In genomic region chrX:109475174-109475891, GRCh38 we compare ENCODE assay signal across 9 cellular contexts. TPM values are rescaled to one million over a fixed set of nuclear protein-coding genes. Genes with fewer than 3 reads are reported as not detected.
A peak's percentile ranks its signal among the peaks of the same experiment; 100 is the strongest.
DNase-seq lines count a peak whose midpoint lies in the region; ATAC-seq and TF ChIP-seq lines count a peak whose summit lies in the region.
"Had no signal": no experiment of that assay in that cellular context is flagged by ENCODE, and none has a peak within 500 bp of the region (broad histone marks: within the 10 kb centered on the region; RNA-seq: fewer than 3 reads in every experiment).

No MANE protein-coding gene starts in this region.

- ATAC-seq in GM19324 (IDR thresholded peaks at IDR 0.05; ENCODE audit: low FRiP score, unreplicated experiment), result no peak
- ATAC-seq: stimulated activated naive CD8-positive, alpha-beta T cell treated with anti-CD3 and anti-CD28 coated beads, Interleukin-15, amount 100 ng/mL, for 72 hours had no signal

- intact Hi-C loops in activated T-helper 1 cell treated with anti-CD3 and anti-CD28 coated beads, Interleukin-12 subunit alpha, Interleukin-12 subunit beta, Interleukin-2, Interleukin-4 antibody, amounts not matched to agents 30 ng/mL and 10 ng/mL and 1 ng/mL, durations not matched to agents 14 hours and 24 hours and 36 hours (cut with micrococcal nuclease), result no loop called here

- no peaks in the 10 kb centered on the region for H3K9me2 ChIP-seq in Loucy (replicated peaks; ENCODE audit: low read depth, low read length)

- peak; percentile 51 for TF ChIP-seq CTCF in Loucy (conservative IDR thresholded peaks at IDR 0.05; ENCODE audit: low read length)
- peak; percentile 62 for TF ChIP-seq CTCF in VCaP (conservative IDR thresholded peaks at IDR 0.05)
- peak; percentile 53 for TF ChIP-seq CTCF in cardiac muscle cell (IDR thresholded peaks at IDR 0.05; ENCODE audit: low read depth, low read length)

- POLR2A ChIA-PET in activated CD4-positive, alpha-beta T cell treated with anti-CD3 and anti-CD28 coated beads, Interleukin-2, amount 10 ng/mL, durations not matched to agents 7 days and 5 days (lab: Charles Lee), result no interaction called here

- H3K27ac ChIP-seq in VCaP, result no peak overlapping the region
- H3K27ac ChIP-seq in cardiac muscle cell, result no peak overlapping the region
- no peak overlapping the region for H3K27ac ChIP-seq in rectal smooth muscle tissue (ENCODE audit: low read depth, low read length)

- peaks cover 5% of the 10 kb centered on the region for H3K4me1 Mint-ChIP-seq in activated CD4-positive, alpha-beta T cell treated with anti-CD3 and anti-CD28 coated beads, Interleukin-2, amount 10 ng/mL, durations not matched to agents 7 days and 5 days
- H3K4me1 Mint-ChIP-seq in activated T-helper 1 cell treated with anti-CD3 and anti-CD28 coated beads, Interleukin-12 subunit alpha, Interleukin-12 subunit beta, Interleukin-2, Interleukin-4 antibody, amounts not matched to agents 30 ng/mL and 10 ng/mL and 1 ng/mL, durations not matched to agents 14 hours and 24 hours and 36 hours (ENCODE audit: low read depth), result peaks cover 9% of the 10 kb centered on the region

- H3K27me3 Mint-ChIP-seq in activated CD4-positive, alpha-beta T cell treated with anti-CD3 and anti-CD28 coated beads, Interleukin-2, amount 10 ng/mL, durations not matched to agents 7 days and 5 days, result no peaks in the 10 kb centered on the region
- H3K27me3 Mint-ChIP-seq in activated T-helper 1 cell treated with anti-CD3 and anti-CD28 coated beads, Interleukin-12 subunit alpha, Interleukin-12 subunit beta, Interleukin-2, Interleukin-4 antibody, amounts not matched to agents 30 ng/mL and 10 ng/mL and 1 ng/mL, durations not matched to agents 14 hours and 24 hours and 36 hours (ENCODE audit: insufficient read depth), result no peaks in the 10 kb centered on the region
- H3K27me3 Mint-ChIP-seq: stimulated activated naive CD8-positive, alpha-beta T cell treated with anti-CD3 and anti-CD28 coated beads, Interleukin-15, amount 100 ng/mL, for 72 hours had no signal

- no peak overlapping the region for H2AFZ ChIP-seq in Loucy (ENCODE audit: low read length)

- H4K20me1 ChIP-seq in Loucy (ENCODE audit: insufficient read depth, low read length, poor library complexity, severe bottlenecking), result no peaks in the 10 kb centered on the region

- H3K4me3 Mint-ChIP-seq in activated CD4-positive, alpha-beta T cell treated with anti-CD3 and anti-CD28 coated beads, Interleukin-2, amount 10 ng/mL, durations not matched to agents 7 days and 5 days, result no peak overlapping the region
- H3K4me3 Mint-ChIP-seq in activated T-helper 1 cell treated with anti-CD3 and anti-CD28 coated beads, Interleukin-12 subunit alpha, Interleukin-12 subunit beta, Interleukin-2, Interleukin-4 antibody, amounts not matched to agents 30 ng/mL and 10 ng/mL and 1 ng/mL, durations not matched to agents 14 hours and 24 hours and 36 hours, result no peak overlapping the region
- H3K4me3 Mint-ChIP-seq: stimulated activated naive CD8-positive, alpha-beta T cell treated with anti-CD3 and anti-CD28 coated beads, Interleukin-15, amount 100 ng/mL, for 72 hours had no signal

- no peaks in the 10 kb centered on the region for H3K9me3 ChIP-seq in Loucy (ENCODE audit: insufficient read depth, low read depth, low read length)
- H3K9me3 ChIP-seq in cardiac muscle cell (ENCODE audit: low read depth), result no peaks in the 10 kb centered on the region

- no peaks in the 10 kb centered on the region for H3K79me2 ChIP-seq in Loucy (ENCODE audit: insufficient read depth, low read length)

- H3K27ac Mint-ChIP-seq in activated CD4-positive, alpha-beta T cell treated with anti-CD3 and anti-CD28 coated beads, Interleukin-2, amount 10 ng/mL, durations not matched to agents 7 days and 5 days, result no peak overlapping the region
- no peak overlapping the region for H3K27ac Mint-ChIP-seq in activated T-helper 1 cell treated with anti-CD3 and anti-CD28 coated beads, Interleukin-12 subunit alpha, Interleukin-12 subunit beta, Interleukin-2, Interleukin-4 antibody, amounts not matched to agents 30 ng/mL and 10 ng/mL and 1 ng/mL, durations not matched to agents 14 hours and 24 hours and 36 hours
- H3K27ac Mint-ChIP-seq: stimulated activated naive CD8-positive, alpha-beta T cell treated with anti-CD3 and anti-CD28 coated beads, Interleukin-15, amount 100 ng/mL, for 72 hours had no signal

- no peaks in the 10 kb centered on the region for H3K9me3 Mint-ChIP-seq in activated CD4-positive, alpha-beta T cell treated with anti-CD3 and anti-CD28 coated beads, Interleukin-2, amount 10 ng/mL, durations not matched to agents 7 days and 5 days
- H3K9me3 Mint-ChIP-seq in activated T-helper 1 cell treated with anti-CD3 and anti-CD28 coated beads, Interleukin-12 subunit alpha, Interleukin-12 subunit beta, Interleukin-2, Interleukin-4 antibody, amounts not matched to agents 30 ng/mL and 10 ng/mL and 1 ng/mL, durations not matched to agents 14 hours and 24 hours and 36 hours, result no peaks in the 10 kb centered on the region
- H3K9me3 Mint-ChIP-seq: stimulated activated naive CD8-positive, alpha-beta T cell treated with anti-CD3 and anti-CD28 coated beads, Interleukin-15, amount 100 ng/mL, for 72 hours had no signal

- no peaks in the 10 kb centered on the region for H3F3A ChIP-seq in Loucy (ENCODE audit: low read depth)

- H3K4me1 ChIP-seq in Loucy (ENCODE audit: insufficient read depth, low read length, poor library complexity, severe bottlenecking) (no peaks in the 10 kb centered on the region), cardiac muscle cell (ENCODE audit: low read depth) (peaks cover 8% of the 10 kb centered on the region), rectal smooth muscle tissue (ENCODE audit: control insufficient read depth, insufficient read depth, low read length) (no peaks in the 10 kb centered on the region)

- no peaks in the 10 kb centered on the region for H3K36me3 ChIP-seq in Loucy (ENCODE audit: insufficient read depth, low read length)
- no peaks in the 10 kb centered on the region for H3K36me3 ChIP-seq in cardiac muscle cell
- no peaks in the 10 kb centered on the region for H3K36me3 ChIP-seq in rectal smooth muscle tissue (ENCODE audit: control insufficient read depth, insufficient read depth, low read length)

- no peaks in the 10 kb centered on the region for H3K36me3 Mint-ChIP-seq in activated CD4-positive, alpha-beta T cell treated with anti-CD3 and anti-CD28 coated beads, Interleukin-2, amount 10 ng/mL, durations not matched to agents 7 days and 5 days (ENCODE audit: low read depth)
- H3K36me3 Mint-ChIP-seq in activated T-helper 1 cell treated with anti-CD3 and anti-CD28 coated beads, Interleukin-12 subunit alpha, Interleukin-12 subunit beta, Interleukin-2, Interleukin-4 antibody, amounts not matched to agents 30 ng/mL and 10 ng/mL and 1 ng/mL, durations not matched to agents 14 hours and 24 hours and 36 hours (ENCODE audit: low read depth), result no peaks in the 10 kb centered on the region

- DNase-seq in activated CD4-positive, alpha-beta T cell treated with anti-CD3 and anti-CD28 coated beads, Interleukin-2, amount 50 U/mL, for 48 hours, result peak; percentile 1 to 3
- no peak for DNase-seq in activated CD4-positive, alpha-beta T cell treated with anti-CD3 and anti-CD28 coated beads, Interleukin-2, amount 10 ng/mL, durations not matched to agents 7 days and 5 days
- peak; percentile 67 to 77 for DNase-seq in cardiac muscle cell (ENCODE audit: low read depth in 1 of 2, low spot score in 1 of 2)
- DNase-seq in activated T-helper 1 cell treated with anti-CD3 and anti-CD28 coated beads, Interleukin-12 subunit alpha, Interleukin-12 subunit beta, Interleukin-2, Interleukin-4 antibody, amounts not matched to agents 30 ng/mL and 10 ng/mL and 1 ng/mL, durations not matched to agents 14 hours and 24 hours and 36 hours (ENCODE audit: low spot score), result no peak

- H3K27me3 ChIP-seq in Loucy (ENCODE audit: insufficient read depth, low read length, poor library complexity, severe bottlenecking) (no peaks in the 10 kb centered on the region), cardiac muscle cell (no peaks in the 10 kb centered on the region), rectal smooth muscle tissue (ENCODE audit: control insufficient read depth, insufficient read depth, low read length) (peaks cover 6% of the 10 kb centered on the region)

- CTCF ChIA-PET in activated CD4-positive, alpha-beta T cell treated with anti-CD3 and anti-CD28 coated beads, Interleukin-2, amount 10 ng/mL, durations not matched to agents 7 days and 5 days (lab: Charles Lee), result no interaction called here

- H3K9ac ChIP-seq in Loucy (ENCODE audit: low read depth, low read length, poor library complexity, severe bottlenecking) (no peak overlapping the region), rectal smooth muscle tissue (ENCODE audit: low read length) (no peak overlapping the region)

- H3K4me3 ChIP-seq in Loucy (ENCODE audit: low read length, poor library complexity, severe bottlenecking) (no peak overlapping the region), cardiac muscle cell (peak overlapping the region; percentile 16), rectal smooth muscle tissue (ENCODE audit: low read length) (peak overlapping the region; percentile 44)

- H3K4me2 ChIP-seq in Loucy (ENCODE audit: low read depth, low read length, poor library complexity, severe bottlenecking), result no peak overlapping the region

RNA-seq across cellular contexts. Expression of gene GUCY2F, which starts 6.6 kb away (rescaled TPM):
- not detected for total RNA-seq in activated CD4-positive, alpha-beta T cell treated with anti-CD3 and anti-CD28 coated beads, Interleukin-2, amount 10 ng/mL, durations not matched to agents 7 days and 5 days
- total RNA-seq in cardiac muscle cell, result not detected in 2 replicates
- polyA plus RNA-seq in cardiac muscle cell, result not detected in 2 replicates
- total RNA-seq in activated T-helper 1 cell treated with anti-CD3 and anti-CD28 coated beads, Interleukin-12 subunit alpha, Interleukin-12 subunit beta, Interleukin-2, Interleukin-4 antibody, amounts not matched to agents 30 ng/mL and 10 ng/mL and 1 ng/mL, durations not matched to agents 14 hours and 24 hours and 36 hours, result not detected in 2 replicates

Comparison
In these comparisons a context has a peak if more than half of its experiments do, and no peak if none do; other contexts are left out.
1. DNase-seq: peak in activated CD4-positive, alpha-beta T cell treated with anti-CD3 and anti-CD28 coated beads, Interleukin-2, amount 50 U/mL, for 48 hours (2 of 2) and cardiac muscle cell (2 of 2); none in activated CD4-positive, alpha-beta T cell treated with anti-CD3 and anti-CD28 coated beads, Interleukin-2, amount 10 ng/mL, durations not matched to agents 7 days and 5 days (single experiment) and activated T-helper 1 cell treated with anti-CD3 and anti-CD28 coated beads, Interleukin-12 subunit alpha, Interleukin-12 subunit beta, Interleukin-2, Interleukin-4 antibody, amounts not matched to agents 30 ng/mL and 10 ng/mL and 1 ng/mL, durations not matched to agents 14 hours and 24 hours and 36 hours (single experiment).
2. Peak in every context shown above with its lines, with median percentiles within 50 percentile points of each other: CTCF ChIP-seq.